In the genomic region with DNA sequence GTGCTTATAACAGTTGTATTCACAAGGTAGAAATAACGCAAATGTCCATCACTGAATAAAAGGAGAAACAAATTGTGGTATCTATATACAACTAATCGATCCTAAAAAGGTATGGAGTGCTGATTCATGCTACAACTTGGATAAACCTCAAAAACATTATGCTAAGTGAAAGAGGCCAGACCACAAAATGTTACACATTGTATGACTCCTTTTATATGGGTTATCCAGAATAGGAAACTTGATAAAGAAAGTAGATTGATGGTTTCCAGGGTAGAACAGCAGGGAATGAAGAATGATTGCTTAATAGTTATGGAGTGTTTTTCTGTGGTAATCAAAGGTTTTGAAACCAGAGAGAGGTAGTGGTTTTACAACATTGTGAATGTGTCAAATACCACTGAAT, we compare ENCODE assay signal across 13 cellular contexts.
DNase-seq lines count a peak whose midpoint lies in the region; ATAC-seq and TF ChIP-seq lines count a peak whose summit lies in the region.
"Had no signal": no experiment of that assay in that cellular context is flagged by ENCODE, and none has a peak within 500 bp of the region (broad histone marks: within the 10 kb centered on the region; RNA-seq: fewer than 3 reads in every experiment).

No MANE protein-coding gene starts in this region.

- H3K27ac ChIP-seq in ACC112 (ENCODE audit: low read depth, low read length) (peak overlapping the region; percentile 62), SK-N-SH (ENCODE audit: low read depth in 2 of 2, low read length in 1 of 2) (no peak overlapping the region)
- H3K27ac ChIP-seq: BLaER1 treated with 17β-estradiol and CSF1 and Interleukin-3, amounts not matched to agents 10 nM and 100 nM; heart left ventricle had no signal

- DNase-seq in H4 (ENCODE audit: low spot score) (peak; percentile 19), SK-N-SH (no peak), fibroblast of peridontal ligament (ENCODE audit: extremely low read depth) (peak; percentile 80), NCI-H2081 treated with DMSO at 0.1 percent for 48 hours (lab: John Stamatoyannopoulos, UW) (no peak), midbrain (lab: John Stamatoyannopoulos, UW) (no peak)
- no peak for DNase-seq in activated CD4-positive, CD25-positive, alpha-beta regulatory T cell treated with anti-CD3 and anti-CD28 coated beads, Interleukin-2, amount 50 U/mL, for 72 hours
- DNase-seq: DND-41, heart left ventricle, NCI-H1436, trophoblast cell had no signal

- H3K9me3 ChIP-seq in SK-N-SH = no peaks in the 10 kb centered on the region
- H3K9me3 ChIP-seq: heart left ventricle had no signal

- no peak overlapping the region for H2AFZ ChIP-seq in ACC112 (ENCODE audit: low read length, unreplicated experiment)
- no peak overlapping the region for H2AFZ ChIP-seq in SK-N-SH (ENCODE audit: low read depth)

- peaks cover 18% of the 10 kb centered on the region for H3K4me1 ChIP-seq in ACC112 (ENCODE audit: control insufficient read depth, insufficient read depth, low read length, unreplicated experiment)
- peaks cover 3 to 21% of the 10 kb centered on the region in 2 experiments for H3K4me1 ChIP-seq in SK-N-SH (ENCODE audit: control insufficient read depth in 1 of 2, insufficient read depth in 2 of 2, low read depth in 1 of 2, low read length in 1 of 2)

- no peaks in the 10 kb centered on the region for H3K36me3 ChIP-seq in ACC112 (ENCODE audit: insufficient read depth, low read length)
- no peaks in the 10 kb centered on the region for H3K36me3 ChIP-seq in SK-N-SH (replicated peaks in 1 of 2; ENCODE audit: control insufficient read depth in 1 of 2, insufficient read depth in 2 of 2, low read length in 1 of 2)
- H3K36me3 ChIP-seq: BLaER1 treated with 17β-estradiol and CSF1 and Interleukin-3, amounts not matched to agents 10 nM and 100 nM; heart left ventricle had no signal

- no peak overlapping the region for H3K4me3 ChIP-seq in ACC112 (ENCODE audit: low read depth, low read length)
- H3K4me3 ChIP-seq in SK-N-SH (ENCODE audit: low read depth in 2 of 2, low read length in 1 of 2) = no peak overlapping the region
- H3K4me3 ChIP-seq: BLaER1 treated with 17β-estradiol and CSF1 and Interleukin-3, amounts not matched to agents 10 nM and 100 nM; heart left ventricle had no signal

- no peak for TF ChIP-seq RAD21 in SK-N-SH (IDR thresholded peaks at IDR 0.05; ENCODE audit: low read length)

- WGBS in SK-N-SH (ENCODE audit: low lambda C conversion rate) = 67% methylated on average over 2 of the region's 2 CpGs

- H3K4me2 ChIP-seq in SK-N-SH = no peak overlapping the region
- H3K4me2 ChIP-seq: BLaER1 treated with 17β-estradiol and CSF1 and Interleukin-3, amounts not matched to agents 10 nM and 100 nM had no signal

- peak in 1 of 2 experiments; percentile 35; a peak in 1 of 4 replicates for TF ChIP-seq EP300 in SK-N-SH (IDR thresholded peaks at IDR 0.05; ENCODE audit: borderline replicate concordance in 1 of 2, low read depth in 1 of 2, low read length in 1 of 2)

- H3K79me2 ChIP-seq in ACC112 (ENCODE audit: control insufficient read depth, insufficient read depth, low read length, unreplicated experiment) = no peaks in the 10 kb centered on the region
- H3K79me2 ChIP-seq in SK-N-SH (ENCODE audit: insufficient read depth) = no peaks in the 10 kb centered on the region

- POLR2A ChIA-PET in SK-N-SH (lab: Yijun Ruan, JAX) = no interaction called here

- ATAC-seq in HG03025 (IDR thresholded peaks at IDR 0.05; ENCODE audit: low FRiP score, unreplicated experiment) = no peak
- ATAC-seq: heart left ventricle had no signal

- no peaks in the 10 kb centered on the region for H3F3A ChIP-seq in SK-N-SH (replicated peaks; ENCODE audit: insufficient read depth)

- no peaks in the 10 kb centered on the region for H3K27me3 ChIP-seq in ACC112 (ENCODE audit: insufficient read depth, low read length)
- no peaks in the 10 kb centered on the region for H3K27me3 ChIP-seq in SK-N-SH (ENCODE audit: insufficient read depth)
- H3K27me3 ChIP-seq: BLaER1 treated with 17β-estradiol and CSF1 and Interleukin-3, amounts not matched to agents 10 nM and 100 nM; heart left ventricle had no signal

- H3K9me2 ChIP-seq in SK-N-SH = no peaks in the 10 kb centered on the region

- H3K9ac ChIP-seq in SK-N-SH = no peak overlapping the region
- H3K9ac ChIP-seq: BLaER1 treated with 17β-estradiol and CSF1 and Interleukin-3, amounts not matched to agents 10 nM and 100 nM had no signal

- CTCF ChIA-PET in SK-N-SH (lab: Yijun Ruan, JAX) = interaction anchor here (1.5 kb wide), 1 partner anchor 11 kb away, joined by 5 read pairs; no protein-coding TSS in a partner anchor

- TF ChIP-seq CTCF in SK-N-SH (IDR thresholded peaks at IDR 0.05) = no peak

- no peaks in the 10 kb centered on the region for H4K20me1 ChIP-seq in SK-N-SH (ENCODE audit: insufficient read depth)
- H4K20me1 ChIP-seq: BLaER1 treated with 17β-estradiol and CSF1 and Interleukin-3, amounts not matched to agents 10 nM and 100 nM had no signal

TF ChIP-seq in SK-N-SH, 30 proteins besides CTCF, POLR2A, EP300 and RAD21:
- TF ChIP-seq SIN3A (IDR thresholded peaks at IDR 0.05; ENCODE audit: borderline replicate concordance, low read depth, low read length) (no peak), NFIC (IDR thresholded peaks at IDR 0.05; ENCODE audit: borderline replicate concordance) (peak; percentile 54; the same call in 1 of the 2 replicates), TCF12 (IDR thresholded peaks at IDR 0.05) (peak; percentile 79), FOSL2 (IDR thresholded peaks at IDR 0.05; ENCODE audit: borderline replicate concordance, low read depth) (peak; percentile 35; the same call in 1 of the 2 replicates), ELF1 (IDR thresholded peaks at IDR 0.05) (no peak), JUND (IDR thresholded peaks at IDR 0.05) (peak; percentile 32)
- TF ChIP-seq, protein P1, sequence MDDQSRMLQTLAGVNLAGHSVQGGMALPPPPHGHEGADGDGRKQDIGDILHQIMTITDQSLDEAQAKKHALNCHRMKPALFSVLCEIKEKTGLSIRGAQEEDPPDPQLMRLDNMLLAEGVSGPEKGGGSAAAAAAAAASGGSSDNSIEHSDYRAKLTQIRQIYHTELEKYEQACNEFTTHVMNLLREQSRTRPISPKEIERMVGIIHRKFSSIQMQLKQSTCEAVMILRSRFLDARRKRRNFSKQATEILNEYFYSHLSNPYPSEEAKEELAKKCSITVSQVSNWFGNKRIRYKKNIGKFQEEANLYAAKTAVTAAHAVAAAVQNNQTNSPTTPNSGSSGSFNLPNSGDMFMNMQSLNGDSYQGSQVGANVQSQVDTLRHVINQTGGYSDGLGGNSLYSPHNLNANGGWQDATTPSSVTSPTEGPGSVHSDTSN (IDR thresholded peaks at IDR 0.05) = peak; percentile 75

Comparison
In these comparisons a context has a peak if more than half of its experiments do, and no peak if none do; other contexts are left out.
1. DNase-seq: peak in H4 (single experiment) and fibroblast of peridontal ligament (single experiment); none in SK-N-SH (single experiment), NCI-H2081 treated with DMSO at 0.1 percent for 48 hours (single experiment), midbrain (single experiment) and activated CD4-positive, CD25-positive, alpha-beta regulatory T cell treated with anti-CD3 and anti-CD28 coated beads, Interleukin-2, amount 50 U/mL, for 72 hours (single experiment).